In genomic region chr7:41198502-41198901, GRCh38 we compare ENCODE assay signal across 25 cellular contexts.
DNase-seq lines count a peak whose midpoint lies in the region; ATAC-seq, FAIRE-seq and TF ChIP-seq lines count a peak whose summit lies in the region.
"Had no signal": no experiment of that assay in that cellular context is flagged by ENCODE, and none has a peak within 500 bp of the region (broad histone marks: within the 10 kb centered on the region; RNA-seq: fewer than 3 reads in every experiment).

No MANE protein-coding gene starts in this region.

- H3K4me3 ChIP-seq in kidney (ENCODE audit: low read length in 2 of 2) = no peak overlapping the region
- H3K4me3 ChIP-seq: A549; BLaER1 treated with 17β-estradiol and CSF1 and Interleukin-3, amounts not matched to agents 10 nM and 100 nM; GM12878 had no signal

- no peak for ATAC-seq in HG02798 (IDR thresholded peaks at IDR 0.05; ENCODE audit: poor library complexity, unreplicated experiment)
- ATAC-seq: A549; CD8-positive, alpha-beta T cell; GM12878 had no signal

- no peak overlapping the region for H3K9ac ChIP-seq in kidney (ENCODE audit: low read length in 2 of 2)
- H3K9ac ChIP-seq: BLaER1 treated with 17β-estradiol and CSF1 and Interleukin-3, amounts not matched to agents 10 nM and 100 nM had no signal

- no peak for TF ChIP-seq CTCF in kidney (IDR thresholded peaks at IDR 0.05; ENCODE audit: borderline replicate concordance, extremely low read depth, insufficient read depth)

- no peak overlapping the region for H3K27ac ChIP-seq in kidney (ENCODE audit: low read depth in 2 of 2, low read length in 2 of 2)
- H3K27ac ChIP-seq: 22Rv1; A549; BLaER1 treated with 17β-estradiol and CSF1 and Interleukin-3, amounts not matched to agents 10 nM and 100 nM; C4-2B had no signal

- DNase-seq in RCC 7860 (ENCODE audit: low spot score) = no peak
- DNase-seq in kidney = no peak
- no peak for DNase-seq in activated effector memory CD4-positive, alpha-beta T cell treated with anti-CD3 and anti-CD28 coated beads, Interleukin-2, amount 50 U/mL, for 16 hours
- DNase-seq in stimulated activated CD4-positive, alpha-beta T cell treated with anti-CD3 and anti-CD28 coated beads, Interleukin-1b, Interleukin-23, amount 100 ng/mL, for 48 hours = no peak
- DNase-seq: AML-193; Caco-2; Calu3; CD4-positive, alpha-beta T cell; CD8-positive, alpha-beta T cell; DMS 273 treated with DMSO at 0.1 percent for 48 hours; DMS153; DMS53; DMS79; DND-41; EL; GDM1 had no signal

- H3K36me3 ChIP-seq in kidney (ENCODE audit: control insufficient read depth in 1 of 2, insufficient read depth in 2 of 2, low read length in 2 of 2) = no peaks in the 10 kb centered on the region
- H3K36me3 ChIP-seq: BLaER1 treated with 17β-estradiol and CSF1 and Interleukin-3, amounts not matched to agents 10 nM and 100 nM had no signal

- FAIRE-seq in RCC 7860 (lab: Jason Lieb, UNC) (peak; percentile 30), colon (lab: Jason Lieb, UNC) (peak; percentile 43), kidney (lab: Jason Lieb, UNC) (peak; percentile 27)
- FAIRE-seq: A549, GM12878, GM12892, GM18507 had no signal

- intact Hi-C loops in kidney (cut with DNase I) = no loop called here

- no peaks in the 10 kb centered on the region for H3K9me3 ChIP-seq in kidney (ENCODE audit: control insufficient read depth in 1 of 2, low read length in 2 of 2)
- H3K9me3 ChIP-seq: A549; BLaER1 treated with 17β-estradiol and CSF1 and Interleukin-3, amounts not matched to agents 10 nM and 100 nM; Caco-2 had no signal

- H3K4me1 ChIP-seq in kidney (ENCODE audit: control insufficient read depth in 1 of 2, insufficient read depth in 1 of 2, low read depth in 1 of 2, low read length in 2 of 2) = no peaks in the 10 kb centered on the region
- H3K4me1 ChIP-seq: A549; BLaER1 treated with 17β-estradiol and CSF1 and Interleukin-3, amounts not matched to agents 10 nM and 100 nM; Caco-2 had no signal
